1 cellular context compared by ENCODE assay signal in genomic region chr1:34914958-34915357, GRCh38.
A peak's percentile ranks its signal among the peaks of the same experiment; 100 is the strongest.
TF ChIP-seq lines count a peak whose summit lies in the region.

No MANE protein-coding gene starts in this region.

TF ChIP-seq in K562, 482 proteins besides CTCF, POLR2A, EP300 and RAD21:
- TF ChIP-seq MAZ (CRISPR knock-in tag; conservative IDR thresholded peaks at IDR 0.05 in 1 of 2, IDR thresholded peaks at IDR 0.05 in 1 of 2) (no peak), MYBL2 (IDR thresholded peaks at IDR 0.05; ENCODE audit: low read depth) (no peak), MYBL2 (CRISPR knock-in tag; IDR thresholded peaks at IDR 0.05; ENCODE audit: borderline replicate concordance) (no peak), RUNX1 (IDR thresholded peaks at IDR 0.05; ENCODE audit: low read depth) (no peak), PBX2 (CRISPR knock-in tag; IDR thresholded peaks at IDR 0.05; ENCODE audit: low read depth) (no peak), PBX2 (tag; conservative IDR thresholded peaks at IDR 0.05; ENCODE audit: low read depth) (no peak), RBM25 (IDR thresholded peaks at IDR 0.05; ENCODE audit: low read depth, low read length, severe bottlenecking) (peak; percentile 70), ARNT (IDR thresholded peaks at IDR 0.05) (no peak), SOX6 (IDR thresholded peaks at IDR 0.05) (no peak), ZNF384 (IDR thresholded peaks at IDR 0.05; ENCODE audit: low read depth, low read length) (no peak), MEF2D (tag; conservative IDR thresholded peaks at IDR 0.05; ENCODE audit: low read depth) (no peak), KDM1A (IDR thresholded peaks at IDR 0.05) (0 out of 4 replicates have a peak, but pooled peaks have one; percentile 21 to 23), HMG20A (CRISPR knock-in tag; conservative IDR thresholded peaks at IDR 0.05) (no peak), BCOR (IDR thresholded peaks at IDR 0.05) (peak; percentile 72), ELK1 (CRISPR knock-in tag; IDR thresholded peaks at IDR 0.05) (no peak), ZNF146 (CRISPR knock-in tag; IDR thresholded peaks at IDR 0.05; ENCODE audit: unreplicated experiment) (no peak), ZBTB26 (CRISPR knock-in tag; IDR thresholded peaks at IDR 0.05) (no peak), ADNP (tag; IDR thresholded peaks at IDR 0.05) (peak; percentile 63; the same call in 1 of the 2 replicates), ZZZ3 (IDR thresholded peaks at IDR 0.05) (no peak), POLR2H (tag; IDR thresholded peaks at IDR 0.05; ENCODE audit: low read depth) (no peak)
